In the genomic region with DNA sequence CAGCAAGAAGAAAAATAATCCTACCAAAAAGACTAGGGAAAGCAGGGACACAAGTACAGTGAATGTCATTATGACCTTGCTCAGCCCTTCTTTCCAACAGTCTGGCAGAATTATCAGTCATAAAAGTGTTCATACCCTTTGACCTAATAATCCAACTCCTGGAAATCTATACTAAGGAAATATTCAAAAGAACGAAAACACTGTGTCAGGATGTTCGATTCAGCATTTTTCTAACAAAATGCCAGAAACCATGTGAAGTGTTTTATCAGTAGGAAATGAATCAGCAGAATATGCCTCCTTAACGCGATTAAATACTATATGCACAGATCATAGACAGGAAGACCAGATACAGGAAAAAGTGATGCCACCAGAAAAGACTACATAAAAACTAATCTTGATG, we compare ENCODE assay signal across 26 cellular contexts. TPM values are rescaled to one million over a fixed set of nuclear protein-coding genes. Genes with fewer than 3 reads are reported as not detected.
A peak's percentile ranks its signal among the peaks of the same experiment; 100 is the strongest.
DNase-seq lines count a peak whose midpoint lies in the region; TF ChIP-seq lines count a peak whose summit lies in the region.
"Had no signal": no experiment of that assay in that cellular context is flagged by ENCODE, and none has a peak within 500 bp of the region (broad histone marks: within the 10 kb centered on the region; RNA-seq: fewer than 3 reads in every experiment).

No MANE protein-coding gene starts in this region.

- H3K27me3 Mint-ChIP-seq in mesothelial cell of epicardium (ENCODE audit: low read depth): no peaks in the 10 kb centered on the region
- H3K27me3 Mint-ChIP-seq: CD4-positive, alpha-beta memory T cell had no signal

- no peak overlapping the region for H2BK5ac ChIP-seq in mesenchymal stem cell (ENCODE audit: low read depth, low read length, poor library complexity, severe bottlenecking)
- H2BK5ac ChIP-seq in trophoblast cell (ENCODE audit: low read depth, low read length, poor library complexity): no peak overlapping the region

- H4K12ac ChIP-seq in trophoblast cell (ENCODE audit: low read depth, low read length): no peak overlapping the region

- no peak overlapping the region for H4K91ac ChIP-seq in mesenchymal stem cell (ENCODE audit: low read length)
- no peak overlapping the region for H4K91ac ChIP-seq in trophoblast cell (ENCODE audit: low read depth, low read length)

- no peak overlapping the region for H3K4me2 ChIP-seq in mesenchymal stem cell (ENCODE audit: low read length, poor library complexity, severe bottlenecking)
- H3K4me2 ChIP-seq in trophoblast cell (ENCODE audit: low read length): no peak overlapping the region
- H3K4me2 ChIP-seq: neural progenitor cell had no signal

- WGBS in mesenchymal stem cell: no CpG with 5 or more reads among the region's 4 CpGs
- no CpG with 5 or more reads among the region's 4 CpGs for WGBS in trophoblast cell (ENCODE audit: extremely low coverage, insufficient coverage, insufficient read length)

- no peak overlapping the region for H3K4me3 ChIP-seq in SJSA1
- no peak overlapping the region for H3K4me3 ChIP-seq in mesenchymal stem cell (ENCODE audit: insufficient read depth in 1 of 2, low read depth in 1 of 2, low read length in 2 of 2)
- no peak overlapping the region for H3K4me3 ChIP-seq in trophoblast cell (ENCODE audit: low read depth, low read length)
- H3K4me3 ChIP-seq: adrenal gland, gastrocnemius medialis, neural progenitor cell had no signal

- H3K27ac ChIP-seq in SJSA1: peak overlapping the region; percentile 15; the same call in 1 of the 2 replicates
- H3K27ac ChIP-seq in mesenchymal stem cell (ENCODE audit: low read length, poor library complexity, severe bottlenecking): no peak overlapping the region
- H3K27ac ChIP-seq in trophoblast cell (ENCODE audit: low read depth, low read length): no peak overlapping the region
- H3K27ac ChIP-seq: adrenal gland, gastrocnemius medialis, neural progenitor cell, VCaP had no signal

- H3K4me1 ChIP-seq in SJSA1 (replicated peaks) (no peaks in the 10 kb centered on the region), mesenchymal stem cell (ENCODE audit: control insufficient read depth, insufficient read depth, low read depth, low read length) (peaks cover 3% of the 10 kb centered on the region), trophoblast cell (ENCODE audit: control insufficient read depth in 1 of 2, insufficient read depth in 2 of 2, low read length in 2 of 2) (no peaks in the 10 kb centered on the region)
- H3K4me1 ChIP-seq: gastrocnemius medialis had no signal

- DNase-seq in COLO829 (ENCODE audit: low spot score): peak; percentile 24
- DNase-seq in SJSA1 (ENCODE audit: low read depth in 1 of 2, low spot score in 2 of 2): no peak
- DNase-seq in dermis blood vessel endothelial cell: peak; percentile 57
- DNase-seq in mesenchymal stem cell: peak; percentile 52
- no peak for DNase-seq in stimulated activated CD4-positive, alpha-beta T cell treated with anti-CD3 and anti-CD28 coated beads, Interleukin-4, amount 100 ng/mL, for 1 hour
- DNase-seq in trophoblast cell: no peak
- no peak for DNase-seq in activated CD8-positive, alpha-beta memory T cell treated with anti-CD3 and anti-CD28 coated beads, Interleukin-2, amount 50 U/mL, for 48 hours
- no peak for DNase-seq in mesothelial cell of epicardium (ENCODE audit: low spot score in 2 of 2, unreplicated experiment in 2 of 2)
- DNase-seq: activated CD4-positive, alpha-beta T cell treated with anti-CD3 and anti-CD28 coated beads, Interleukin-2, amount 50 U/mL, for 4 hours; activated gamma-delta T cell treated with Interleukin-2 at 50 U/mL for 16 hours; activated T-cell treated with anti-CD3 and anti-CD28 coated beads for 4 hours; adrenal gland; CD4-positive, alpha-beta memory T cell; cerebellar nuclear complex; DMS53; gastrocnemius medialis; left cardiac atrium; NCI-H1092; NCI-H2081; NCI-H510A; NK-92 treated with Interleukin-12 subunit alpha and Interleukin-12 subunit beta, amount 100 ng/mL, for 24 hours; stimulated activated CD8-positive, alpha-beta memory T cell treated with anti-CD3 and anti-CD28 coated beads, Interleukin-4, amount 100 ng/mL, for 48 hours had no signal

- no peak overlapping the region for H2BK12ac ChIP-seq in mesenchymal stem cell (ENCODE audit: low read length in 2 of 2)
- no peak overlapping the region for H2BK12ac ChIP-seq in trophoblast cell (ENCODE audit: low read length)

- no peak overlapping the region for H3K14ac ChIP-seq in mesenchymal stem cell (ENCODE audit: low read length in 2 of 2)
- no peak overlapping the region for H3K14ac ChIP-seq in trophoblast cell (ENCODE audit: low read length)

- H3K23ac ChIP-seq in mesenchymal stem cell (ENCODE audit: low read length in 2 of 2) (no peak overlapping the region), trophoblast cell (ENCODE audit: low read length) (no peak overlapping the region)

- H4K8ac ChIP-seq in mesenchymal stem cell (ENCODE audit: low read length): no peak overlapping the region
- H4K8ac ChIP-seq in trophoblast cell (ENCODE audit: low read depth, low read length): no peak overlapping the region

- no peak overlapping the region for H2BK120ac ChIP-seq in mesenchymal stem cell (ENCODE audit: low read depth, low read length)
- no peak overlapping the region for H2BK120ac ChIP-seq in trophoblast cell (ENCODE audit: insufficient read depth, low read length, poor library complexity)

- H3K9ac ChIP-seq in mesenchymal stem cell (ENCODE audit: low read length) (no peak overlapping the region), trophoblast cell (ENCODE audit: low read length) (no peak overlapping the region)
- H3K9ac ChIP-seq: neural progenitor cell had no signal

- H2BK15ac ChIP-seq in mesenchymal stem cell (ENCODE audit: low read depth, poor library complexity, severe bottlenecking): no peak overlapping the region

- H3K9me3 Mint-ChIP-seq in mesothelial cell of epicardium: no peaks in the 10 kb centered on the region
- H3K9me3 Mint-ChIP-seq: CD4-positive, alpha-beta memory T cell; neural progenitor cell had no signal

- no peak overlapping the region for H3K4ac ChIP-seq in mesenchymal stem cell (ENCODE audit: low read depth in 1 of 2, low read length in 2 of 2)
- no peak overlapping the region for H3K4ac ChIP-seq in trophoblast cell (ENCODE audit: low read depth, low read length)

- H3K9me3 ChIP-seq in SJSA1 (replicated peaks): no peaks in the 10 kb centered on the region
- no peaks in the 10 kb centered on the region for H3K9me3 ChIP-seq in mesenchymal stem cell (ENCODE audit: control insufficient read depth, low read length)
- no peaks in the 10 kb centered on the region for H3K9me3 ChIP-seq in trophoblast cell (ENCODE audit: insufficient read depth, low read depth, low read length)
- H3K9me3 ChIP-seq: adrenal gland, gastrocnemius medialis had no signal

- H3K4me3 Mint-ChIP-seq in mesothelial cell of epicardium: no peak overlapping the region
- H3K4me3 Mint-ChIP-seq: CD4-positive, alpha-beta memory T cell; neural progenitor cell had no signal

- no peaks in the 10 kb centered on the region for H3K36me3 ChIP-seq in SJSA1
- peaks cover 0 to 6% of the 10 kb centered on the region in 2 experiments for H3K36me3 ChIP-seq in mesenchymal stem cell (ENCODE audit: control insufficient read depth in 1 of 2, insufficient read depth in 2 of 2, low read depth in 1 of 2, low read length in 2 of 2)
- peaks cover 2 to 6% of the 10 kb centered on the region in 2 experiments for H3K36me3 ChIP-seq in trophoblast cell (ENCODE audit: control insufficient read depth in 1 of 2, insufficient read depth in 2 of 2, low read length in 2 of 2)
- H3K36me3 ChIP-seq: adrenal gland had no signal

- no peaks in the 10 kb centered on the region for H3K79me2 ChIP-seq in trophoblast cell (ENCODE audit: control insufficient read depth, insufficient read depth, low read length, poor library complexity)

- H3K27ac Mint-ChIP-seq in mesothelial cell of epicardium: no peak overlapping the region
- H3K27ac Mint-ChIP-seq: neural progenitor cell had no signal

- H3K27me3 ChIP-seq in SJSA1 (replicated peaks) (no peaks in the 10 kb centered on the region), mesenchymal stem cell (ENCODE audit: control insufficient read depth in 1 of 2, insufficient read depth in 1 of 2, low read length in 2 of 2) (no peaks in the 10 kb centered on the region), trophoblast cell (ENCODE audit: insufficient read depth, low read length) (no peaks in the 10 kb centered on the region)
- H3K27me3 ChIP-seq: adrenal gland, gastrocnemius medialis, neural progenitor cell had no signal

- H2AFZ ChIP-seq in mesenchymal stem cell (ENCODE audit: low read depth, low read length): no peak overlapping the region
- no peak overlapping the region for H2AFZ ChIP-seq in trophoblast cell (ENCODE audit: insufficient read depth, low read length, poor library complexity)
- H2AFZ ChIP-seq: neural progenitor cell had no signal

- TF ChIP-seq CTCF in mesothelial cell of epicardium (IDR thresholded peaks at IDR 0.05; ENCODE audit: unreplicated experiment): no peak

- H2AK5ac ChIP-seq in mesenchymal stem cell (ENCODE audit: low read length, severe bottlenecking) (no peak overlapping the region), trophoblast cell (ENCODE audit: low read length) (no peak overlapping the region)

- H3K79me1 ChIP-seq in mesenchymal stem cell (replicated peaks; ENCODE audit: low read length, poor library complexity, severe bottlenecking) (no peaks in the 10 kb centered on the region), trophoblast cell (ENCODE audit: low read length) (no peaks in the 10 kb centered on the region)

- H3K36me3 Mint-ChIP-seq in mesothelial cell of epicardium: peaks cover 42% of the 10 kb centered on the region

- H3K18ac ChIP-seq in mesenchymal stem cell (ENCODE audit: low read depth in 1 of 2, low read length in 2 of 2) (no peak overlapping the region), trophoblast cell (ENCODE audit: low read length) (no peak overlapping the region)

- H3K4me1 Mint-ChIP-seq in mesothelial cell of epicardium: peaks cover 15% of the 10 kb centered on the region

RNA-seq across cellular contexts. Expression of a gene that starts 16.2 kb away (rescaled TPM):
- total RNA-seq in SJSA1 (2014; rRNA removed; shearing (Covaris generic)): not detected in 2 replicates
- total RNA-seq in dermis blood vessel endothelial cell (not detected in 2 replicates), mesothelial cell of epicardium (not detected in 3 replicates)
- not detected for polyA plus RNA-seq in mesenchymal stem cell (2013, experiment 1 of 2)
- not detected for polyA plus RNA-seq in mesenchymal stem cell (2013, experiment 2 of 2)
- not detected in 2 replicates for polyA plus RNA-seq in trophoblast cell (2013)
- total RNA-seq: adrenal gland; CD4-positive, alpha-beta memory T cell; gastrocnemius medialis; left cardiac atrium; LHCN-M2; renal cortical epithelial cell had no signal
- polyA plus RNA-seq: CD4-positive, alpha-beta memory T cell had no signal

Comparison
In these comparisons a context has a peak if more than half of its experiments do, and no peak if none do; other contexts are left out.
1. DNase-seq: peak in COLO829 (single experiment), dermis blood vessel endothelial cell (single experiment) and mesenchymal stem cell (single experiment); none in SJSA1 (0 of 2), stimulated activated CD4-positive, alpha-beta T cell treated with anti-CD3 and anti-CD28 coated beads, Interleukin-4, amount 100 ng/mL, for 1 hour (single experiment), trophoblast cell (0 of 2), activated CD8-positive, alpha-beta memory T cell treated with anti-CD3 and anti-CD28 coated beads, Interleukin-2, amount 50 U/mL, for 48 hours (single experiment) and mesothelial cell of epicardium (0 of 2).